11 cellular contexts compared by ENCODE assay signal in the genomic region with DNA sequence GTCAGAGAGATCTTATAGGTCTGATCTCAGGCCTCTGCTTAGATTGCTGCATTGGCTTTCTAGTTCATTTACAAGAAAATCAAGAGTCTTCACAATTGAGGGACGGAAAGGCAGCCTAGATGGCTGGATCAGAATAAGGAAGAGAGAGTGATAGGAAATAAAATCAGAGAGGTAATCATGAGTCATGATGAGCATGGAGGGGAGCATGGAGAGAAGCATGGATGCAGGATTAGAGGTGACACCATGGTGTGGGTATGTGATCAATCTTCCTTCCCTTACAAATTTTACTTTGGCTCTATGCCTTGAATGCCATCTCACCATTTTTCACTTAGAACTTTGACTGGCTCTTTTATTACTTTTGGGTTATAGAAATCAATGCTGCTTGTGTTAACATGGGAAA. TPM values are rescaled to one million over a fixed set of nuclear protein-coding genes. Genes with fewer than 3 reads are reported as not detected.
A peak's percentile ranks its signal among the peaks of the same experiment; 100 is the strongest.
DNase-seq lines count a peak whose midpoint lies in the region; ATAC-seq, FAIRE-seq and TF ChIP-seq lines count a peak whose summit lies in the region.
"Had no signal": no experiment of that assay in that cellular context is flagged by ENCODE, and none has a peak within 500 bp of the region (broad histone marks: within the 10 kb centered on the region; RNA-seq: fewer than 3 reads in every experiment).

No MANE protein-coding gene starts in this region.

- H3K4me2 ChIP-seq in HCT116 (ENCODE audit: low read length) = peak overlapping the region; percentile 90

- no peaks in the 10 kb centered on the region for H3K27me3 ChIP-seq in HCT116 (ENCODE audit: insufficient read depth, low read length)
- no peaks in the 10 kb centered on the region for H3K27me3 ChIP-seq in WERI-Rb-1 (ENCODE audit: insufficient read depth, low read depth, severe bottlenecking)

- no peak for TF ChIP-seq RAD21 in HCT116 (IDR thresholded peaks at IDR 0.05; ENCODE audit: low read depth)

- H3K9me3 ChIP-seq in HCT116 (ENCODE audit: control insufficient read depth in 1 of 2, insufficient read depth in 1 of 2, low read depth in 1 of 2, low read length in 2 of 2) (no peaks in the 10 kb centered on the region), WERI-Rb-1 (ENCODE audit: severe bottlenecking) (no peaks in the 10 kb centered on the region), kidney (ENCODE audit: control insufficient read depth in 1 of 2, low read length in 2 of 2) (no peaks in the 10 kb centered on the region)

- no peak overlapping the region for H2AFZ ChIP-seq in HCT116 (ENCODE audit: low read depth, low read length, poor library complexity, severe bottlenecking)

- peaks cover 13 to 20% of the 10 kb centered on the region in 2 experiments for H3K4me1 ChIP-seq in HCT116 (ENCODE audit: control insufficient read depth in 1 of 2, insufficient read depth in 2 of 2, low read length in 2 of 2)
- H3K4me1 ChIP-seq in kidney (ENCODE audit: control insufficient read depth in 1 of 2, insufficient read depth in 1 of 2, low read depth in 1 of 2, low read length in 2 of 2) = peaks cover 15 to 18% of the 10 kb centered on the region in 2 donors

- TF ChIP-seq POLR2A in HCT116 (IDR thresholded peaks at IDR 0.05; ENCODE audit: borderline replicate concordance, extremely low read depth, insufficient read depth, insufficient read length) = no peak

- no peaks in the 10 kb centered on the region for H3K9me2 ChIP-seq in HCT116 (ENCODE audit: insufficient read depth)

- POLR2A ChIA-PET in HCT116 (lab: Charles Lee) = no interaction called here

- H3K27ac ChIP-seq in HCT116 (ENCODE audit: low read depth, low read length) (peak overlapping the region; percentile 30; the same call in 1 of the 2 replicates), WERI-Rb-1 (no peak overlapping the region), kidney (ENCODE audit: low read depth in 2 of 2, low read length in 2 of 2) (no peak overlapping the region)

- H3K36me3 ChIP-seq in HCT116 (ENCODE audit: control insufficient read depth in 1 of 2, insufficient read depth in 2 of 2, low read length in 2 of 2) = peaks cover 30 to 43% of the 10 kb centered on the region in 2 experiments
- H3K36me3 ChIP-seq in WERI-Rb-1 = peaks cover 47% of the 10 kb centered on the region
- peaks cover 15 to 18% of the 10 kb centered on the region in 2 donors for H3K36me3 ChIP-seq in kidney (ENCODE audit: control insufficient read depth in 1 of 2, insufficient read depth in 2 of 2, low read length in 2 of 2)

- CTCF ChIA-PET in HCT116 (lab: Charles Lee) = no interaction called here

- TF ChIP-seq CTCF in HCT116 (IDR thresholded peaks at IDR 0.05 in 2 of 3, conservative IDR thresholded peaks at IDR 0.05 in 1 of 3; ENCODE audit: borderline replicate concordance in 1 of 3, insufficient read depth in 1 of 3, low read depth in 2 of 3, low read length in 2 of 3) = no peak
- TF ChIP-seq CTCF in WERI-Rb-1 (IDR thresholded peaks at IDR 0.05; ENCODE audit: low read depth, low read length) = no peak
- TF ChIP-seq CTCF in kidney (IDR thresholded peaks at IDR 0.05; ENCODE audit: borderline replicate concordance, extremely low read depth, insufficient read depth) = no peak

- H3K9ac ChIP-seq in HCT116 (ENCODE audit: low read length) (peak overlapping the region; percentile 86), kidney (ENCODE audit: low read length in 2 of 2) (peak overlapping the region in 1 of 2 donors; percentile 90)

- H3K79me2 ChIP-seq in HCT116 (ENCODE audit: insufficient read depth, low read length) = peaks cover 86% of the 10 kb centered on the region

- FAIRE-seq in kidney (lab: Jason Lieb, UNC) = no peak

- no peak for ATAC-seq in HCT116
- ATAC-seq: natural killer cell treated with Interleukin-12 subunit alpha and Interleukin-12 subunit beta and Interleukin-15 and Interleukin-18, amount 100 ng/mL, for 72 hours had no signal

- H3K4me3 ChIP-seq in HCT116 (replicated peaks in 1 of 2; ENCODE audit: low read depth in 1 of 2, low read length in 2 of 2) (peak overlapping the region; percentile 82), WERI-Rb-1 (ENCODE audit: low read depth, low read length) (peak overlapping the region; percentile 95; the same call in 1 of the 2 replicates), kidney (ENCODE audit: low read length in 2 of 2) (peak overlapping the region; percentile 13 to 99)

- in situ Hi-C loops in ACHN (cut with HindIII; ENCODE audit: low pct_ligation_motif_present, low pct_unique_long_range_greater_than_20kb, low sequenced_read_pairs) = no loop called here

- peak; percentile 40 for DNase-seq in ACHN
- DNase-seq in HCT116 (ENCODE audit: low read depth, low spot score) = no peak
- DNase-seq in WERI-Rb-1 = no peak
- no peak for DNase-seq in kidney
- DNase-seq in nucleus accumbens (lab: John Stamatoyannopoulos, UW) = no peak
- no peak for DNase-seq in 8988T
- no peak for DNase-seq in DMS53 treated with DMSO at 0.1 percent for 48 hours (lab: John Stamatoyannopoulos, UW; ENCODE audit: unreplicated experiment)
- no peak for DNase-seq in activated CD8-positive, alpha-beta memory T cell treated with anti-CD3 and anti-CD28 coated beads, Interleukin-2, amount 50 U/mL, for 48 hours
- DNase-seq: caudate nucleus had no signal

- intact Hi-C loops in HCT116 (cut with micrococcal nuclease) (no loop called here), kidney (cut with DNase I) (no loop called here)

- RAD21 ChIA-PET in HCT116 (lab: Charles Lee; ENCODE audit: low non-redundant PET in 1 of 2, low total read pairs in 2 of 2, uncharacterized antibody in 2 of 2, unreplicated experiment in 2 of 2) = interaction anchor here in 1 of 2 experiments (0.6 kb wide), 1 partner anchor 45 kb away, joined by 3 read pairs; no protein-coding TSS in a partner anchor

- peaks cover 11% of the 10 kb centered on the region; the same call in 1 of the 2 replicates for H4K20me1 ChIP-seq in HCT116 (ENCODE audit: insufficient read depth)

- BruUV-seq in HCT116 (replicated peaks; lab: Mats Ljungman, UMichigan) = no TSS peak

TF ChIP-seq in HCT116, 20 proteins besides CTCF, POLR2A, EP300 and RAD21 (continues in another document):
- no peak for TF ChIP-seq TCF7L2 (IDR thresholded peaks at IDR 0.05; ENCODE audit: borderline replicate concordance, extremely low read depth, insufficient read depth, insufficient read length)
- no peak for TF ChIP-seq SIN3A (IDR thresholded peaks at IDR 0.05; ENCODE audit: low read depth)
- TF ChIP-seq, protein P1, sequence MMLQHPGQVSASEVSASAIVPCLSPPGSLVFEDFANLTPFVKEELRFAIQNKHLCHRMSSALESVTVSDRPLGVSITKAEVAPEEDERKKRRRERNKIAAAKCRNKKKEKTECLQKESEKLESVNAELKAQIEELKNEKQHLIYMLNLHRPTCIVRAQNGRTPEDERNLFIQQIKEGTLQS (IDR thresholded peaks at IDR 0.05) = no peak
- TF ChIP-seq SRF (IDR thresholded peaks at IDR 0.05; ENCODE audit: low read depth) = no peak
- no peak for TF ChIP-seq ZNF274 (IDR thresholded peaks at IDR 0.05; ENCODE audit: low read depth, low read length)
- TF ChIP-seq, protein P2, sequence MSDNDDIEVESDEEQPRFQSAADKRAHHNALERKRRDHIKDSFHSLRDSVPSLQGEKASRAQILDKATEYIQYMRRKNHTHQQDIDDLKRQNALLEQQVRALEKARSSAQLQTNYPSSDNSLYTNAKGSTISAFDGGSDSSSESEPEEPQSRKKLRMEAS (IDR thresholded peaks at IDR 0.05) = no peak
- no peak for TF ChIP-seq CBX3 (IDR thresholded peaks at IDR 0.05; ENCODE audit: low read depth)
- no peak for TF ChIP-seq POLR2AphosphoS5 (IDR thresholded peaks at IDR 0.05; ENCODE audit: low read depth, low read length)
- no peak for TF ChIP-seq CEBPB (IDR thresholded peaks at IDR 0.05; ENCODE audit: low read depth)
- TF ChIP-seq EZH2phosphoT487 (IDR thresholded peaks at IDR 0.05; ENCODE audit: borderline replicate concordance) = no peak
- TF ChIP-seq EGR1 (IDR thresholded peaks at IDR 0.05; ENCODE audit: low read depth) = no peak
- TF ChIP-seq, protein P3, sequence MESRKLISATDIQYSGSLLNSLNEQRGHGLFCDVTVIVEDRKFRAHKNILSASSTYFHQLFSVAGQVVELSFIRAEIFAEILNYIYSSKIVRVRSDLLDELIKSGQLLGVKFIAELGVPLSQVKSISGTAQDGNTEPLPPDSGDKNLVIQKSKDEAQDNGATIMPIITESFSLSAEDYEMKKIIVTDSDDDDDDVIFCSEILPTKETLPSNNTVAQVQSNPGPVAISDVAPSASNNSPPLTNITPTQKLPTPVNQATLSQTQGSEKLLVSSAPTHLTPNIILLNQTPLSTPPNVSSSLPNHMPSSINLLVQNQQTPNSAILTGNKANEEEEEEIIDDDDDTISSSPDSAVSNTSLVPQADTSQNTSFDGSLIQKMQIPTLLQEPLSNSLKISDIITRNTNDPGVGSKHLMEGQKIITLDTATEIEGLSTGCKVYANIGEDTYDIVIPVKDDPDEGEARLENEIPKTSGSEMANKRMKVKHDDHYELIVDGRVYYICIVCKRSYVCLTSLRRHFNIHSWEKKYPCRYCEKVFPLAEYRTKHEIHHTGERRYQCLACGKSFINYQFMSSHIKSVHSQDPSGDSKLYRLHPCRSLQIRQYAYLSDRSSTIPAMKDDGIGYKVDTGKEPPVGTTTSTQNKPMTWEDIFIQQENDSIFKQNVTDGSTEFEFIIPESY (IDR thresholded peaks at IDR 0.05; ENCODE audit: extremely low read depth, insufficient replicate concordance, low read length) = no peak
- no peak for TF ChIP-seq FOSL1 (IDR thresholded peaks at IDR 0.05; ENCODE audit: low read depth)
- no peak for TF ChIP-seq SP1 (IDR thresholded peaks at IDR 0.05; ENCODE audit: low read depth)
- no peak for TF ChIP-seq EZH2 (IDR thresholded peaks at IDR 0.05)

RNA-seq across cellular contexts. Expression of a gene that starts 1.4 kb away (rescaled TPM):
- total RNA-seq in HCT116 (2021; ENCODE audit: unreplicated experiment) (159 TPM), kidney (46.2 TPM)
- 58.1 and 72.5 TPM in 2 replicates for polyA plus RNA-seq in HCT116 (2012)
- 71.3 TPM for polyA plus RNA-seq in kidney (ENCODE audit: insufficient read depth, low read depth, low replicate concordance)

RNA-seq across cellular contexts. Expression of a gene that starts 1.7 kb away (rescaled TPM):
- total RNA-seq in HCT116 (2021; ENCODE audit: unreplicated experiment) (63.9 TPM), kidney (42.1 TPM)
- 25.4 and 31.1 TPM in 2 replicates for polyA plus RNA-seq in HCT116 (2012)
- 81.7 TPM for polyA plus RNA-seq in kidney (ENCODE audit: insufficient read depth, low read depth, low replicate concordance)

RNA-seq across cellular contexts. Expression of a gene that starts 49.1 kb away (rescaled TPM):
- total RNA-seq in HCT116 (2021; ENCODE audit: unreplicated experiment) (not detected), kidney (0.13 TPM)
- polyA plus RNA-seq in HCT116 (2012) = 0.03 TPM in 1 of 2 replicates, not detected in the other
- polyA plus RNA-seq in kidney (ENCODE audit: insufficient read depth, low read depth, low replicate concordance) = not detected
- total RNA-seq: G401 had no signal

RNA-seq across cellular contexts. Expression of a gene that starts 56.4 kb away (rescaled TPM):
- total RNA-seq in HCT116 (2021; ENCODE audit: unreplicated experiment) = 50.9 TPM
- 29.6 and 34.1 TPM in 2 replicates for polyA plus RNA-seq in HCT116 (2012)
- total RNA-seq in kidney = 33.2 TPM
- polyA plus RNA-seq in kidney (ENCODE audit: insufficient read depth, low read depth, low replicate concordance) = 20.0 TPM
